1 cellular context compared by ENCODE assay signal in genomic region chr11:118241191-118242098, GRCh38.
TF ChIP-seq lines count a peak whose summit lies in the region.

No MANE protein-coding gene starts in this region.

TF ChIP-seq in HEK293, 187 proteins besides CTCF, POLR2A, EP300 and RAD21 (continued from another document and continues in another):
- TF ChIP-seq ZNF664 (tag by site-specific recombination; IDR thresholded peaks at IDR 0.05) (no peak), ZXDB (tag by site-specific recombination; IDR thresholded peaks at IDR 0.05) (0 out of 2 replicates have a peak, but pooled peaks have one; percentile 45), PRDM1 (tag by site-specific recombination; IDR thresholded peaks at IDR 0.05) (peak; percentile 85), SALL2 (tag by site-specific recombination; IDR thresholded peaks at IDR 0.05; ENCODE audit: borderline replicate concordance) (no peak), ZNF221 (tag by site-specific recombination; IDR thresholded peaks at IDR 0.05; ENCODE audit: borderline replicate concordance) (no peak), ZNF623 (tag by site-specific recombination; IDR thresholded peaks at IDR 0.05) (no peak), OVOL3 (tag by site-specific recombination; IDR thresholded peaks at IDR 0.05) (no peak), ZNF266 (tag by site-specific recombination; IDR thresholded peaks at IDR 0.05; ENCODE audit: low read depth) (no peak), SP2 (tag by site-specific recombination; IDR thresholded peaks at IDR 0.05) (no peak), ZNF555 (tag by site-specific recombination; conservative IDR thresholded peaks at IDR 0.05) (no peak), KLF17 (tag by site-specific recombination; IDR thresholded peaks at IDR 0.05) (no peak), ZNF707 (tag by site-specific recombination; IDR thresholded peaks at IDR 0.05) (no peak), ZNF571 (tag by site-specific recombination; IDR thresholded peaks at IDR 0.05) (no peak), ZBTB17 (tag by site-specific recombination; IDR thresholded peaks at IDR 0.05) (peak; percentile 54; the same call in 1 of the 2 replicates), SP3 (tag by site-specific recombination; IDR thresholded peaks at IDR 0.05) (no peak), ZNF155 (tag by site-specific recombination; IDR thresholded peaks at IDR 0.05) (no peak), ZNF366 (tag by site-specific recombination; conservative IDR thresholded peaks at IDR 0.05) (0 out of 2 replicates have a peak, but pooled peaks have one; percentile 14), ZNF843 (tag by site-specific recombination; IDR thresholded peaks at IDR 0.05) (no peak), OSR2 (tag by site-specific recombination; IDR thresholded peaks at IDR 0.05) (no peak), ZNF2 (tag by site-specific recombination; IDR thresholded peaks at IDR 0.05) (0 out of 2 replicates have a peak, but pooled peaks have one; percentile 25), ZNF76 (tag by site-specific recombination; IDR thresholded peaks at IDR 0.05; ENCODE audit: borderline replicate concordance, low read depth) (no peak), ZNF211 (tag by site-specific recombination; IDR thresholded peaks at IDR 0.05; ENCODE audit: low read depth) (no peak), ZNF391 (tag by site-specific recombination; IDR thresholded peaks at IDR 0.05; ENCODE audit: borderline replicate concordance, low read depth) (no peak), ZNF280D (tag by site-specific recombination; IDR thresholded peaks at IDR 0.05) (no peak), ZNF16 (tag by site-specific recombination; IDR thresholded peaks at IDR 0.05; ENCODE audit: low read depth) (no peak), ZNF596 (tag by site-specific recombination; IDR thresholded peaks at IDR 0.05) (no peak), ZNF48 (tag by site-specific recombination; IDR thresholded peaks at IDR 0.05) (no peak), ZNF704 (tag by site-specific recombination; IDR thresholded peaks at IDR 0.05) (no peak), ZNF350 (tag by site-specific recombination; IDR thresholded peaks at IDR 0.05) (no peak), ZNF239 (tag by site-specific recombination; IDR thresholded peaks at IDR 0.05) (no peak), PBX3 (CRISPR knock-in tag; IDR thresholded peaks at IDR 0.05) (no peak), ZNF488 (tag by site-specific recombination; IDR thresholded peaks at IDR 0.05) (no peak), SCRT2 (tag by site-specific recombination; IDR thresholded peaks at IDR 0.05) (no peak), MZF1 (tag by site-specific recombination; IDR thresholded peaks at IDR 0.05; ENCODE audit: borderline replicate concordance) (no peak), ZBTB1 (tag by site-specific recombination; IDR thresholded peaks at IDR 0.05) (no peak), ZNF140 (tag by site-specific recombination; IDR thresholded peaks at IDR 0.05) (no peak), ZNF354C (tag by site-specific recombination; IDR thresholded peaks at IDR 0.05; ENCODE audit: borderline replicate concordance, low read depth) (no peak), ZNF549 (tag by site-specific recombination; IDR thresholded peaks at IDR 0.05) (no peak), ZNF600 (tag by site-specific recombination; IDR thresholded peaks at IDR 0.05) (peak; percentile 45; the same call in 1 of the 2 replicates), ZNF610 (tag by site-specific recombination; IDR thresholded peaks at IDR 0.05; ENCODE audit: borderline replicate concordance) (no peak), ZNF692 (tag by site-specific recombination; IDR thresholded peaks at IDR 0.05) (peak; percentile 8; the same call in 1 of the 2 replicates), ZBTB44 (tag by site-specific recombination; IDR thresholded peaks at IDR 0.05) (no peak)
- TF ChIP-seq, protein P1, sequence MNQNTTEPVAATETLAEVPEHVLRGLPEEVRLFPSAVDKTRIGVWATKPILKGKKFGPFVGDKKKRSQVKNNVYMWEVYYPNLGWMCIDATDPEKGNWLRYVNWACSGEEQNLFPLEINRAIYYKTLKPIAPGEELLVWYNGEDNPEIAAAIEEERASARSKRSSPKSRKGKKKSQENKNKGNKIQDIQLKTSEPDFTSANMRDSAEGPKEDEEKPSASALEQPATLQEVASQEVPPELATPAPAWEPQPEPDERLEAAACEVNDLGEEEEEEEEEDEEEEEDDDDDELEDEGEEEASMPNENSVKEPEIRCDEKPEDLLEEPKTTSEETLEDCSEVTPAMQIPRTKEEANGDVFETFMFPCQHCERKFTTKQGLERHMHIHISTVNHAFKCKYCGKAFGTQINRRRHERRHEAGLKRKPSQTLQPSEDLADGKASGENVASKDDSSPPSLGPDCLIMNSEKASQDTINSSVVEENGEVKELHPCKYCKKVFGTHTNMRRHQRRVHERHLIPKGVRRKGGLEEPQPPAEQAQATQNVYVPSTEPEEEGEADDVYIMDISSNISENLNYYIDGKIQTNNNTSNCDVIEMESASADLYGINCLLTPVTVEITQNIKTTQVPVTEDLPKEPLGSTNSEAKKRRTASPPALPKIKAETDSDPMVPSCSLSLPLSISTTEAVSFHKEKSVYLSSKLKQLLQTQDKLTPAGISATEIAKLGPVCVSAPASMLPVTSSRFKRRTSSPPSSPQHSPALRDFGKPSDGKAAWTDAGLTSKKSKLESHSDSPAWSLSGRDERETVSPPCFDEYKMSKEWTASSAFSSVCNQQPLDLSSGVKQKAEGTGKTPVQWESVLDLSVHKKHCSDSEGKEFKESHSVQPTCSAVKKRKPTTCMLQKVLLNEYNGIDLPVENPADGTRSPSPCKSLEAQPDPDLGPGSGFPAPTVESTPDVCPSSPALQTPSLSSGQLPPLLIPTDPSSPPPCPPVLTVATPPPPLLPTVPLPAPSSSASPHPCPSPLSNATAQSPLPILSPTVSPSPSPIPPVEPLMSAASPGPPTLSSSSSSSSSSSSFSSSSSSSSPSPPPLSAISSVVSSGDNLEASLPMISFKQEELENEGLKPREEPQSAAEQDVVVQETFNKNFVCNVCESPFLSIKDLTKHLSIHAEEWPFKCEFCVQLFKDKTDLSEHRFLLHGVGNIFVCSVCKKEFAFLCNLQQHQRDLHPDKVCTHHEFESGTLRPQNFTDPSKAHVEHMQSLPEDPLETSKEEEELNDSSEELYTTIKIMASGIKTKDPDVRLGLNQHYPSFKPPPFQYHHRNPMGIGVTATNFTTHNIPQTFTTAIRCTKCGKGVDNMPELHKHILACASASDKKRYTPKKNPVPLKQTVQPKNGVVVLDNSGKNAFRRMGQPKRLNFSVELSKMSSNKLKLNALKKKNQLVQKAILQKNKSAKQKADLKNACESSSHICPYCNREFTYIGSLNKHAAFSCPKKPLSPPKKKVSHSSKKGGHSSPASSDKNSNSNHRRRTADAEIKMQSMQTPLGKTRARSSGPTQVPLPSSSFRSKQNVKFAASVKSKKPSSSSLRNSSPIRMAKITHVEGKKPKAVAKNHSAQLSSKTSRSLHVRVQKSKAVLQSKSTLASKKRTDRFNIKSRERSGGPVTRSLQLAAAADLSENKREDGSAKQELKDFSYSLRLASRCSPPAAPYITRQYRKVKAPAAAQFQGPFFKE (tag by site-specific recombination; IDR thresholded peaks at IDR 0.05; ENCODE audit: borderline replicate concordance): no peak
- TF ChIP-seq, protein P2, sequence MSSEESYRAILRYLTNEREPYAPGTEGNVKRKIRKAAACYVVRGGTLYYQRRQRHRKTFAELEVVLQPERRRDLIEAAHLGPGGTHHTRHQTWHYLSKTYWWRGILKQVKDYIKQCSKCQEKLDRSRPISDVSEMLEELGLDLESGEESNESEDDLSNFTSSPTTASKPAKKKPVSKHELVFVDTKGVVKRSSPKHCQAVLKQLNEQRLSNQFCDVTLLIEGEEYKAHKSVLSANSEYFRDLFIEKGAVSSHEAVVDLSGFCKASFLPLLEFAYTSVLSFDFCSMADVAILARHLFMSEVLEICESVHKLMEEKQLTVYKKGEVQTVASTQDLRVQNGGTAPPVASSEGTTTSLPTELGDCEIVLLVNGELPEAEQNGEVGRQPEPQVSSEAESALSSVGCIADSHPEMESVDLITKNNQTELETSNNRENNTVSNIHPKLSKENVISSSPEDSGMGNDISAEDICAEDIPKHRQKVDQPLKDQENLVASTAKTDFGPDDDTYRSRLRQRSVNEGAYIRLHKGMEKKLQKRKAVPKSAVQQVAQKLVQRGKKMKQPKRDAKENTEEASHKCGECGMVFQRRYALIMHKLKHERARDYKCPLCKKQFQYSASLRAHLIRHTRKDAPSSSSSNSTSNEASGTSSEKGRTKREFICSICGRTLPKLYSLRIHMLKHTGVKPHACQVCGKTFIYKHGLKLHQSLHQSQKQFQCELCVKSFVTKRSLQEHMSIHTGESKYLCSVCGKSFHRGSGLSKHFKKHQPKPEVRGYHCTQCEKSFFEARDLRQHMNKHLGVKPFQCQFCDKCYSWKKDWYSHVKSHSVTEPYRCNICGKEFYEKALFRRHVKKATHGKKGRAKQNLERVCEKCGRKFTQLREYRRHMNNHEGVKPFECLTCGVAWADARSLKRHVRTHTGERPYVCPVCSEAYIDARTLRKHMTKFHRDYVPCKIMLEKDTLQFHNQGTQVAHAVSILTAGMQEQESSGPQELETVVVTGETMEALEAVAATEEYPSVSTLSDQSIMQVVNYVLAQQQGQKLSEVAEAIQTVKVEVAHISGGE (tag by site-specific recombination; conservative IDR thresholded peaks at IDR 0.05; ENCODE audit: low read depth): no peak
